20 cellular contexts compared by ENCODE assay signal in the genomic region with DNA sequence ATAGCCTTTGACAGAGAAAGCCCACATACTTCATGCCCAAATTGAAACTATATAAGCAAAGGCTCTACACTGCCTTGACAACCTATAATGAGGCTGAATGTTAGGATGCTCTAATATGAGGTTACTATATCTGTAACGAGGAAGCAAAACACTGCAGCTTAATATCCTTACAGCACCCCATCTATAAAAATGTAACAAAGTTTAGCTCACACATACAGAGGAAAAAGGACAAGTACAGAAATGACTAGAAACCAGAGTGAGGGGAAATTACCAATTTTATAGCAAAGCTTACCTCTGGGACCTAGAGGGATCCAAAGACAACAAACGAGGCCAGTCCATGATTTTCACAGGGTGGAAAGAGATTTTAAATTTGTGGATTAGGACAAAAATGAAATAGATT.
DNase-seq lines count a peak whose midpoint lies in the region; ATAC-seq and TF ChIP-seq lines count a peak whose summit lies in the region.
"Had no signal": no experiment of that assay in that cellular context is flagged by ENCODE, and none has a peak within 500 bp of the region (broad histone marks: within the 10 kb centered on the region; RNA-seq: fewer than 3 reads in every experiment).

No MANE protein-coding gene starts in this region.

- no peaks in the 10 kb centered on the region for H3K9me3 ChIP-seq in tibial nerve

- ATAC-seq in GM18519 (IDR thresholded peaks at IDR 0.05; ENCODE audit: low FRiP score, unreplicated experiment) = peak; percentile 59
- peak; percentile 64 for ATAC-seq in GM21367 (IDR thresholded peaks at IDR 0.05; ENCODE audit: unreplicated experiment)
- peak; percentile 92 for ATAC-seq in HG02870 (IDR thresholded peaks at IDR 0.05; ENCODE audit: unreplicated experiment)
- peak; percentile 61 for ATAC-seq in HG03469 (IDR thresholded peaks at IDR 0.05; ENCODE audit: unreplicated experiment)
- ATAC-seq: activated T-cell treated with anti-CD3 and anti-CD28 coated beads, Interleukin-2, amount 50 U/mL, for 72 hours; HCT116; Panc1; sciatic nerve had no signal

- no peak overlapping the region for H3K27ac ChIP-seq in tibial nerve

- no peak for TF ChIP-seq EP300 in tibial nerve (IDR thresholded peaks at IDR 0.05)

- H3K4me1 ChIP-seq in tibial nerve = no peaks in the 10 kb centered on the region

- no peak overlapping the region for H3K4me3 ChIP-seq in tibial nerve

- no peak for TF ChIP-seq CTCF in tibial nerve (IDR thresholded peaks at IDR 0.05)

- no peaks in the 10 kb centered on the region for H3K27me3 ChIP-seq in tibial nerve

- 57 to 62% methylated on average over 2 of the region's 2 CpGs for WGBS in tibial nerve, 2 donors

- DNase-seq in dermis blood vessel endothelial cell (no peak), NCI-H2107 (lab: John Stamatoyannopoulos, UW) (no peak), tibial nerve (ENCODE audit: low spot score in 2 of 2) (no peak)
- no peak for DNase-seq in activated CD4-positive, alpha-beta T cell treated with anti-CD3 and anti-CD28 coated beads, Interleukin-2, amount 50 U/mL, for 48 hours
- DNase-seq: activated CD4-positive, CD25-positive, alpha-beta regulatory T cell; activated T-cell treated with anti-CD3 and anti-CD28 coated beads, Interleukin-2, amount 50 U/mL, for 72 hours; CD4-positive, CD25-positive, alpha-beta regulatory T cell; DMS53; hippocampal formation; naive B cell; NCI-H1417 treated with DMSO at 0.1 percent for 48 hours; NCI-H2171 treated with DMSO at 0.1 percent for 48 hours; trophoblast cell had no signal

- no peaks in the 10 kb centered on the region for H3K36me3 ChIP-seq in tibial nerve

- TF ChIP-seq POLR2A in tibial nerve (IDR thresholded peaks at IDR 0.05) = no peak
